In the genomic region with DNA sequence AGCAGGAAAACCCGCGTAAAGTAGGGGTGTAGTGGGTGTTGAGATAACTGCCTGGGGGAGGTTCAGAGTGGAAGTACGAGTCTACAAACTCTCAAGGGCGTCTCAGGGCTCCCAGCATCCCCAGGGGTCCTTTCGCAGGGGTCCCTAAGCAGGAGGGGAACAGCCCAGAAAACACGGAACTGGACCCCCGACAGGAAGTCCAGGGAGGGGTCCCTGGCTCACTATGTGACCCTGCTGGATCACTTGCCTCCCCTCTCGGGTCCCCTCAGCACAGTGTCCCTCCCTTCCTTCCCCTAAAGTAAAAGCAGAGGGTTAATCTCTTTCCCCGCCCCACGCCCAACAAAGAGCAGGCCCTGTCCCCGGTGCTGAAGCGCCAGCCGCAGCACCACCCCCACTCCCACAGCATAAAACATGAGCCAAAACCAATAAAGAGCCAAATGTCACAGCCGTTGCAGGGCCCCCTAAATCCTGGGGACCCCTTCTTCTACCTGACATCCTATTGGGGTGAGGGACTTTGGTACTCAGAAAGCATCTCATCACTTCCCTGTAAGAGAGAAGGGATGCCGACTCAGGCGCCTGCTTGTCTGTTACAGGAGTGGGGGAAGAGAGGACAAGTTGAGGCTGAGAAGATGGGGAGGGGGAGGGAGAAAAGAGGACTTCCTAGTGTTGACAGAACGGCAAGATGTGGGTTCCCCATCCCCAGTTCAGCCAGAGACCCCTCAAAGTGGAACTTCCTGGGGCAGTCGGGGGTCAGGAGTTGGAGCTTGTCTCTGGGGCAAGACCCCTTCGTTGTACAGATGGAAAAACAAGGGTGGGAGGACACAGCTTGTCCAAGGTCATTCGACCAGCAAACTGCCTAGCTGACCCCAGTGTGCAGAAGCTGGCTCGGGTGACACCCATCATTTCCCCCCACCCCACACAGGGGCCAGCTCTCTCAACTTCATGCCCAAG, we compare ENCODE assay signal across 10 cellular contexts. TPM values are rescaled to one million over a fixed set of nuclear protein-coding genes. Genes with fewer than 3 reads are reported as not detected.
DNase-seq lines count a peak whose midpoint lies in the region; ATAC-seq and TF ChIP-seq lines count a peak whose summit lies in the region.
"Had no signal": no experiment of that assay in that cellular context is flagged by ENCODE, and none has a peak within 500 bp of the region (broad histone marks: within the 10 kb centered on the region; RNA-seq: fewer than 3 reads in every experiment).

No MANE protein-coding gene starts in this region.

- H3K27me3 ChIP-seq in BE2C: peaks cover 22% of the 10 kb centered on the region
- peaks cover 61% of the 10 kb centered on the region for H3K27me3 ChIP-seq in HUES64 (ENCODE audit: insufficient read depth, low read length)

- no peak overlapping the region for H3K9ac ChIP-seq in HUES64 (ENCODE audit: low read depth, low read length)

- H3K27ac Mint-ChIP-seq in activated T-cell treated with anti-CD3 and anti-CD28 coated beads, Interleukin-2, amount 50 U/mL, for 24 hours: no peak overlapping the region

- peaks cover 12% of the 10 kb centered on the region for H3K9me3 ChIP-seq in BE2C
- H3K9me3 ChIP-seq in HUES64 (ENCODE audit: insufficient read depth, low read depth, low read length): peaks cover 4% of the 10 kb centered on the region; the same call in 1 of the 2 replicates
- H3K9me3 ChIP-seq: thoracic aorta had no signal

- WGBS in HUES64: 9% methylated on average over 20 of the region's 21 CpGs

- H3K4me1 ChIP-seq in BE2C: peaks cover 37% of the 10 kb centered on the region
- peaks cover 25% of the 10 kb centered on the region for H3K4me1 ChIP-seq in HUES64 (ENCODE audit: insufficient read depth, low read length)

- no peaks in the 10 kb centered on the region for H3K9me3 Mint-ChIP-seq in activated T-cell treated with anti-CD3 and anti-CD28 coated beads, Interleukin-2, amount 50 U/mL, for 24 hours

- intact Hi-C loops in left colon (cut with DNase I, micrococcal nuclease): no loop called here

- peaks cover 19% of the 10 kb centered on the region for H3K4me1 Mint-ChIP-seq in activated T-cell treated with anti-CD3 and anti-CD28 coated beads, Interleukin-2, amount 50 U/mL, for 24 hours (ENCODE audit: low read depth)

- peaks cover 51% of the 10 kb centered on the region for H3K27me3 Mint-ChIP-seq in activated T-cell treated with anti-CD3 and anti-CD28 coated beads, Interleukin-2, amount 50 U/mL, for 24 hours

- no peak for TF ChIP-seq CTCF in BE2C (IDR thresholded peaks at IDR 0.05; ENCODE audit: low read depth, low read length)

- H3K4me3 ChIP-seq in BE2C (ENCODE audit: low read depth, low read length): peak overlapping the region; percentile 46
- peak overlapping the region; percentile 53 for H3K4me3 ChIP-seq in HUES64 (ENCODE audit: low read length)
- H3K4me3 ChIP-seq: thoracic aorta had no signal

- no peaks in the 10 kb centered on the region for H3K36me3 Mint-ChIP-seq in activated T-cell treated with anti-CD3 and anti-CD28 coated beads, Interleukin-2, amount 50 U/mL, for 24 hours (ENCODE audit: low read depth)

- no peak overlapping the region for H3K4me3 Mint-ChIP-seq in activated T-cell treated with anti-CD3 and anti-CD28 coated beads, Interleukin-2, amount 50 U/mL, for 24 hours

- DNase-seq in BE2C (no peak), left colon (no peak), COR-L47 (lab: John Stamatoyannopoulos, UW) (no peak), OCI-M2 (lab: John Stamatoyannopoulos, UW; ENCODE audit: unreplicated experiment) (no peak), NCI-H1105 (lab: John Stamatoyannopoulos, UW) (no peak)
- DNase-seq in activated T-cell treated with anti-CD3 and anti-CD28 coated beads, Interleukin-2, amount 50 U/mL, for 24 hours: peak; percentile 55

- ATAC-seq in left colon (peak; percentile 45), HG03139 (IDR thresholded peaks at IDR 0.05; ENCODE audit: unreplicated experiment) (no peak)

- no peak overlapping the region for H3K27ac ChIP-seq in HUES64 (ENCODE audit: low read depth, low read length)
- H3K27ac ChIP-seq: thoracic aorta had no signal

- H3K36me3 ChIP-seq in BE2C (no peaks in the 10 kb centered on the region), HUES64 (ENCODE audit: insufficient read depth, low read length) (no peaks in the 10 kb centered on the region)
- H3K36me3 ChIP-seq: thoracic aorta had no signal

RNA-seq across cellular contexts. Expression of a gene that starts 1.4 kb away (rescaled TPM):
- 119 TPM for polyA plus RNA-seq in BE2C (2012; ENCODE audit: insufficient read depth, insufficient read length, low read depth)
- polyA plus RNA-seq in HUES64 (2013, experiment 1 of 2): 1.5 TPM
- 2.4 TPM for polyA plus RNA-seq in HUES64 (2013, experiment 2 of 2)
- total RNA-seq in left colon: under 1 TPM; 0.12 to 0.34 TPM

RNA-seq across cellular contexts. Expression of a gene that starts 40.2 kb away (rescaled TPM):
- polyA plus RNA-seq in BE2C (2012; ENCODE audit: insufficient read depth, insufficient read length, low read depth): 0.29 TPM
- polyA plus RNA-seq in HUES64 (2013, experiment 1 of 2): not detected
- not detected for polyA plus RNA-seq in HUES64 (2013, experiment 2 of 2)
- not detected for total RNA-seq in left colon
- total RNA-seq: pulmonary artery endothelial cell, thoracic aorta had no signal
